Comparison of ENCODE assay signal across 18 cellular contexts in the genomic region with DNA sequence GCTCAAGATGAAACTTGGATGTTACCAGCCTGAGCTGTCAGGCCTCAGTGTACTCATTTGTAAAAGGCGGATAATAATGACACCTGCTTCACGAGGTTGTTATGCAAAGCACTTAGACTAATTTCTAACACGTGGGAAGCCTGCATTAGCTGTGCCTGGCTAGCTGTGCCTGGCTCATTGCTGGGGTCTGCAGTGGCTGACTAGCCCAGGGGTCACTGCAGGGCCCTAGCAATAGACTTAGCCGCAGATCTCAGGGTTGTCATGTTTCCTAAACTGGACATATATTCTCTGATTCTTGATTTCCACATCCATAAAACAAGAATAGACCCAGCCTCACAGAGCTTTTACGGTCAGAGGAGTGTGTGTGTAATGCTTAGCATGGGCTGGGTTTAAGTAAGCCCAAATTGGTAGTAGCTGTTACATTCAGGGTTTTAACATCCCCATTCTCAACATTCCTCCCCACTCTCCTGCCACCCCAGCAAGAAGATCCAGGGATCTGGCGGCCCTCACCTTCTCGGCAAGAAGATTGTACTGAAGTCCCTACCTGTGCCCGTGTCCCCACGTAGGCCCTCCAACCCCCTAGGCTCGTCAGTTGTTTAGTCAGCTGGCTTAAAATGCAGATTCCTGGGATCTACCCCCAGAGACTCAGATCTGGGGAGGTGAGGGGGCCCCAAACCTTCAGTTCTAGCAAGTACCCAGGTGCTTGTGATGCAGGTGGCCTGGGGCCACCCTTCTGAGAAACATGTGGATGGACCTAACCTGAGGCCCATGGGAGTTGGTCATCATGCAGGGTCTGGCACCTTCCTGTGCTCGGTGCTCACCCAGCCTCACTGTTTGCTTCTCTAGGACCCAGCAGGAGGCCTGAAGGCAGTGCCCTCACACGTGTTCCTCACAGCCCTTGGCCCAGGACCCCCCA. TPM values are rescaled to one million over a fixed set of nuclear protein-coding genes. Genes with fewer than 3 reads are reported as not detected.
A peak's percentile ranks its signal among the peaks of the same experiment; 100 is the strongest.
DNase-seq lines count a peak whose midpoint lies in the region; FAIRE-seq and TF ChIP-seq lines count a peak whose summit lies in the region.
"Had no signal": no experiment of that assay in that cellular context is flagged by ENCODE, and none has a peak within 500 bp of the region (broad histone marks: within the 10 kb centered on the region; RNA-seq: fewer than 3 reads in every experiment).

No MANE protein-coding gene starts in this region.

- H3K79me2 ChIP-seq in astrocyte (ENCODE audit: insufficient read depth, low read length) (no peaks in the 10 kb centered on the region), hepatocyte (no peaks in the 10 kb centered on the region)

- no peaks in the 10 kb centered on the region for H3K9me3 ChIP-seq in astrocyte (ENCODE audit: insufficient read depth, low read depth, low read length)
- H3K9me3 ChIP-seq in hepatocyte (ENCODE audit: low read depth), result no peaks in the 10 kb centered on the region
- H3K9me3 ChIP-seq in tibial nerve, result no peaks in the 10 kb centered on the region
- H3K9me3 ChIP-seq: breast epithelium, testis had no signal

- no peak for FAIRE-seq in astrocyte (lab: Jason Lieb, UNC)
- FAIRE-seq: RCC 7860 had no signal

- H3K4me2 ChIP-seq in astrocyte (ENCODE audit: low read length) (no peak overlapping the region), hepatocyte (no peak overlapping the region)

- TF ChIP-seq POLR2A in tibial nerve (IDR thresholded peaks at IDR 0.05), result no peak

- H3K36me3 Mint-ChIP-seq in activated T-cell treated with anti-CD3 and anti-CD28 coated beads, Interleukin-2, amount 50 U/mL, for 24 hours (ENCODE audit: low read depth), result peaks cover 48% of the 10 kb centered on the region
- H3K36me3 Mint-ChIP-seq in astrocyte (ENCODE audit: low read depth, unreplicated experiment), result no peaks in the 10 kb centered on the region
- H3K36me3 Mint-ChIP-seq in activated naive CD4-positive, alpha-beta T cell treated with anti-CD3 and anti-CD28 coated beads, Interleukin-2, amount 10 ng/mL, durations not matched to agents 7 days and 5 days, result no peaks in the 10 kb centered on the region
- H3K36me3 Mint-ChIP-seq: natural killer cell treated with Interleukin-12 subunit alpha and Interleukin-12 subunit beta and Interleukin-15 and Interleukin-18, amount 100 ng/mL, for 72 hours had no signal

- H4K20me1 ChIP-seq in astrocyte (ENCODE audit: insufficient read depth, low read length), result peaks cover 6% of the 10 kb centered on the region
- H4K20me1 ChIP-seq in hepatocyte (ENCODE audit: insufficient read depth, poor library complexity, severe bottlenecking), result no peaks in the 10 kb centered on the region

- H3K36me3 ChIP-seq in astrocyte (ENCODE audit: insufficient read depth, low read length) (no peaks in the 10 kb centered on the region), hepatocyte (replicated peaks; ENCODE audit: insufficient read depth, low read depth) (no peaks in the 10 kb centered on the region), tibial nerve (peaks cover 2 to 52% (median 10%) of the 10 kb centered on the region in 3 donors)
- H3K36me3 ChIP-seq: breast epithelium had no signal

- H3K4me3 ChIP-seq in astrocyte (ENCODE audit: insufficient read depth, low read depth, low read length) (no peak overlapping the region), hepatocyte (no peak overlapping the region), tibial nerve (no peak overlapping the region)
- H3K4me3 ChIP-seq: breast epithelium, skin epidermis, testis had no signal

- H3K4me1 ChIP-seq in astrocyte (ENCODE audit: insufficient read depth, low read length) (peaks cover 13% of the 10 kb centered on the region), hepatocyte (ENCODE audit: insufficient read depth) (no peaks in the 10 kb centered on the region), tibial nerve (peaks cover 0 to 88% (median 35%) of the 10 kb centered on the region in 4 donors)

- H2AFZ ChIP-seq in astrocyte (ENCODE audit: low read depth, low read length) (no peak overlapping the region), hepatocyte (no peak overlapping the region)

- no peaks in the 10 kb centered on the region for H3K4me1 Mint-ChIP-seq in activated T-cell treated with anti-CD3 and anti-CD28 coated beads, Interleukin-2, amount 50 U/mL, for 24 hours (ENCODE audit: low read depth)
- no peaks in the 10 kb centered on the region for H3K4me1 Mint-ChIP-seq in astrocyte (ENCODE audit: low read depth, unreplicated experiment)
- H3K4me1 Mint-ChIP-seq in activated naive CD4-positive, alpha-beta T cell treated with anti-CD3 and anti-CD28 coated beads, Interleukin-2, amount 10 ng/mL, durations not matched to agents 7 days and 5 days, result no peaks in the 10 kb centered on the region
- H3K4me1 Mint-ChIP-seq: activated T-helper 17 cell treated with anti-CD3 and anti-CD28 coated beads, Interleukin-2, amount 50 U/mL, for 72 hours had no signal

- H3K4me3 Mint-ChIP-seq in activated T-cell treated with anti-CD3 and anti-CD28 coated beads, Interleukin-2, amount 50 U/mL, for 24 hours, result no peak overlapping the region
- H3K4me3 Mint-ChIP-seq in astrocyte (ENCODE audit: unreplicated experiment), result no peak overlapping the region
- no peak overlapping the region for H3K4me3 Mint-ChIP-seq in activated naive CD4-positive, alpha-beta T cell treated with anti-CD3 and anti-CD28 coated beads, Interleukin-2, amount 10 ng/mL, durations not matched to agents 7 days and 5 days
- H3K4me3 Mint-ChIP-seq: activated T-helper 17 cell treated with anti-CD3 and anti-CD28 coated beads, Interleukin-2, amount 50 U/mL, for 72 hours; endodermal cell; natural killer cell treated with Interleukin-12 subunit alpha and Interleukin-12 subunit beta and Interleukin-15 and Interleukin-18, amount 100 ng/mL, for 72 hours had no signal

- no peaks in the 10 kb centered on the region for H3K27me3 ChIP-seq in astrocyte (ENCODE audit: insufficient read depth, low read length)
- no peaks in the 10 kb centered on the region for H3K27me3 ChIP-seq in hepatocyte
- H3K27me3 ChIP-seq in tibial nerve, result no peaks in the 10 kb centered on the region
- H3K27me3 ChIP-seq: breast epithelium, testis had no signal

- WGBS in hepatocyte (ENCODE audit: low lambda C conversion rate, missing lambda C conversion rate), result 84% methylated on average over 12 of the region's 12 CpGs
- 63 to 74% methylated on average over 11 to 12 of the region's 12 CpGs for WGBS in tibial nerve, 2 donors

- H3K27ac Mint-ChIP-seq in activated T-cell treated with anti-CD3 and anti-CD28 coated beads, Interleukin-2, amount 50 U/mL, for 24 hours, result no peak overlapping the region
- no peak overlapping the region for H3K27ac Mint-ChIP-seq in astrocyte (ENCODE audit: unreplicated experiment)
- H3K27ac Mint-ChIP-seq in activated naive CD4-positive, alpha-beta T cell treated with anti-CD3 and anti-CD28 coated beads, Interleukin-2, amount 10 ng/mL, durations not matched to agents 7 days and 5 days, result no peak overlapping the region
- H3K27ac Mint-ChIP-seq: activated T-helper 17 cell treated with anti-CD3 and anti-CD28 coated beads, Interleukin-2, amount 50 U/mL, for 72 hours; endodermal cell; natural killer cell treated with Interleukin-12 subunit alpha and Interleukin-12 subunit beta and Interleukin-15 and Interleukin-18, amount 100 ng/mL, for 72 hours had no signal

- TF ChIP-seq EP300 in tibial nerve (IDR thresholded peaks at IDR 0.05), result peak in 1 of 2 donors; percentile 58

- CTCF ChIA-PET in activated naive CD4-positive, alpha-beta T cell treated with anti-CD3 and anti-CD28 coated beads, Interleukin-2, amount 10 ng/mL, durations not matched to agents 7 days and 5 days (lab: Charles Lee), result interaction anchor here (1.0 to 30.9 kb wide), 4 partner anchors 10 to 62 kb away, joined by 3 to 637 read pairs (median 6); a partner anchor contains a TSS

- H3K9me2 ChIP-seq in hepatocyte (replicated peaks; ENCODE audit: insufficient read depth), result no peaks in the 10 kb centered on the region

- H3K9ac ChIP-seq in astrocyte (ENCODE audit: low read length), result no peak overlapping the region

- H3K27me3 Mint-ChIP-seq in activated T-cell treated with anti-CD3 and anti-CD28 coated beads, Interleukin-2, amount 50 U/mL, for 24 hours, result no peaks in the 10 kb centered on the region
- H3K27me3 Mint-ChIP-seq in astrocyte (ENCODE audit: low read depth, unreplicated experiment), result peaks cover 13% of the 10 kb centered on the region
- peaks cover 18% of the 10 kb centered on the region for H3K27me3 Mint-ChIP-seq in activated naive CD4-positive, alpha-beta T cell treated with anti-CD3 and anti-CD28 coated beads, Interleukin-2, amount 10 ng/mL, durations not matched to agents 7 days and 5 days
- H3K27me3 Mint-ChIP-seq: activated T-helper 17 cell treated with anti-CD3 and anti-CD28 coated beads, Interleukin-2, amount 50 U/mL, for 72 hours had no signal

- DNase-seq in activated T-cell treated with anti-CD3 and anti-CD28 coated beads for 1 hour (ENCODE audit: low read depth) (peak; percentile 66), astrocyte (ENCODE audit: low read depth) (peak; percentile 62), hepatocyte (ENCODE audit: low spot score) (peak; percentile 52), tibial nerve (ENCODE audit: low spot score in 2 of 2) (no peak), midbrain (lab: John Stamatoyannopoulos, UW) (no peak)
- no peak for DNase-seq in activated T-cell treated with anti-CD3 and anti-CD28 coated beads, Interleukin-2, amount 50 U/mL, for 24 hours
- no peak for DNase-seq in activated naive CD4-positive, alpha-beta T cell treated with anti-CD3 and anti-CD28 coated beads, Interleukin-2, amount 10 ng/mL, durations not matched to agents 7 days and 5 days
- no peak for DNase-seq in stimulated activated CD4-positive, alpha-beta T cell treated with anti-CD3 and anti-CD28 coated beads, Interleukin-4, amount 100 ng/mL, for 1 hour
- DNase-seq: activated CD4-positive, alpha-beta T cell treated with anti-CD3 and anti-CD28 coated beads for 48 hours; endodermal cell; NCI-H510A treated with DMSO at 0.1 percent for 48 hours; testis had no signal

- H3K27ac ChIP-seq in astrocyte (ENCODE audit: low read depth, low read length) (no peak overlapping the region), hepatocyte (no peak overlapping the region), tibial nerve (peak overlapping the region; percentile 82 to 99 (median 95))
- H3K27ac ChIP-seq: breast epithelium, testis had no signal

- H3K9me3 Mint-ChIP-seq in activated T-cell treated with anti-CD3 and anti-CD28 coated beads, Interleukin-2, amount 50 U/mL, for 24 hours, result no peaks in the 10 kb centered on the region
- no peaks in the 10 kb centered on the region for H3K9me3 Mint-ChIP-seq in astrocyte (ENCODE audit: unreplicated experiment)
- H3K9me3 Mint-ChIP-seq in activated naive CD4-positive, alpha-beta T cell treated with anti-CD3 and anti-CD28 coated beads, Interleukin-2, amount 10 ng/mL, durations not matched to agents 7 days and 5 days, result no peaks in the 10 kb centered on the region
- H3K9me3 Mint-ChIP-seq: activated T-helper 17 cell treated with anti-CD3 and anti-CD28 coated beads, Interleukin-2, amount 50 U/mL, for 72 hours; endodermal cell; natural killer cell treated with Interleukin-12 subunit alpha and Interleukin-12 subunit beta and Interleukin-15 and Interleukin-18, amount 100 ng/mL, for 72 hours had no signal

- TF ChIP-seq CTCF in astrocyte (IDR thresholded peaks at IDR 0.05; ENCODE audit: insufficient read depth, low read depth, low read length) (no peak), hepatocyte (IDR thresholded peaks at IDR 0.05; ENCODE audit: poor library complexity) (no peak), tibial nerve (IDR thresholded peaks at IDR 0.05) (no peak)

RNA-seq across cellular contexts. Expression of a gene that starts 8.6 kb away (rescaled TPM):
- total RNA-seq in astrocyte (1.6 and 2.3 TPM in 2 replicates), hepatocyte (39.2 and 59.2 TPM in 2 replicates), tibial nerve (1,000 to 10,000 TPM in 1 of 4 donors, 100 to 1,000 TPM in 3; 390 to 1,252 (median 718) TPM)
- 131 and 165 TPM in 2 replicates for polyA plus RNA-seq in hepatocyte

RNA-seq across cellular contexts. Expression of a gene that starts 9.9 kb away (rescaled TPM):
- total RNA-seq in astrocyte (54.2 and 60.4 TPM in 2 replicates), hepatocyte (55.9 and 61.6 TPM in 2 replicates), tibial nerve (10 to 100 TPM; 32.6 to 49.6 (median 37.5) TPM)
- 52.0 and 57.7 TPM in 2 replicates for polyA plus RNA-seq in hepatocyte

RNA-seq across cellular contexts. Expression of a gene that starts 19.7 kb away (rescaled TPM):
- total RNA-seq in astrocyte (0.18 TPM in 1 of 2 replicates, not detected in the other), hepatocyte (not detected in 2 replicates), tibial nerve (10 to 100 TPM; 16.5 to 78.7 (median 39.3) TPM)
- 0.15 TPM in 1 of 2 replicates, not detected in the other for polyA plus RNA-seq in hepatocyte
- total RNA-seq: activated T-helper 17 cell treated with anti-CD3 and anti-CD28 coated beads, Interleukin-2, amount 50 U/mL, for 72 hours; endodermal cell; natural killer cell treated with Interleukin-12 subunit alpha and Interleukin-12 subunit beta and Interleukin-15 and Interleukin-18, amount 100 ng/mL, for 72 hours; T-helper 2 cell treated with Interferon-gamma antibody and Interleukin-4, amounts not matched to agents 100 ng/mL and 5 ng/mL, for 36 hours had no signal

RNA-seq across cellular contexts. Expression of a gene that starts 53.1 kb away (rescaled TPM):
- total RNA-seq in astrocyte (9.6 and 12.4 TPM in 2 replicates), hepatocyte (4.0 and 8.0 TPM in 2 replicates), tibial nerve (10 to 100 TPM; 30.6 to 54.0 (median 37.8) TPM)
- polyA plus RNA-seq in hepatocyte, result 9.9 and 17.0 TPM in 2 replicates

Comparison
In these comparisons a context has a peak if more than half of its experiments do, and no peak if none do; other contexts are left out.
1. DNase-seq: peak in activated T-cell treated with anti-CD3 and anti-CD28 coated beads for 1 hour (single experiment), astrocyte (single experiment) and hepatocyte (single experiment); none in activated T-cell treated with anti-CD3 and anti-CD28 coated beads, Interleukin-2, amount 50 U/mL, for 24 hours (single experiment), tibial nerve (0 of 2), activated naive CD4-positive, alpha-beta T cell treated with anti-CD3 and anti-CD28 coated beads, Interleukin-2, amount 10 ng/mL, durations not matched to agents 7 days and 5 days (single experiment), stimulated activated CD4-positive, alpha-beta T cell treated with anti-CD3 and anti-CD28 coated beads, Interleukin-4, amount 100 ng/mL, for 1 hour (single experiment) and midbrain (single experiment).
2. H3K27ac ChIP-seq: peak in tibial nerve (4 of 4); none in astrocyte (single experiment) and hepatocyte (single experiment).
3. RNA of a gene that starts 8.6 kb away (total RNA-seq): 390 to 1,252 TPM in tibial nerve and 39.2 to 59.2 TPM in hepatocyte; 1.6 to 2.3 TPM in astrocyte; every median in the first group is over 10 times any median in the second.
4. RNA of a gene that starts 19.7 kb away (total RNA-seq): 16.5 to 78.7 TPM in tibial nerve; 0.18 TPM in astrocyte and not detected in hepatocyte; every median in the first group is over 10 times any median in the second.